Comparison of ENCODE assay signal across 1 cellular context in genomic region chr19:48796468-48797083, GRCh38.
TF ChIP-seq lines count a peak whose summit lies in the region.

No MANE protein-coding gene starts in this region.

TF ChIP-seq in GM12878, 131 proteins besides CTCF, POLR2A, EP300 and RAD21:
- no peak for TF ChIP-seq TCF3 (IDR thresholded peaks at IDR 0.05; ENCODE audit: borderline replicate concordance, insufficient read depth, low read depth, low read length)
- no peak for TF ChIP-seq SMAD1 (IDR thresholded peaks at IDR 0.05; ENCODE audit: low read depth, partially characterized antibody)
- TF ChIP-seq BMI1 (IDR thresholded peaks at IDR 0.05; ENCODE audit: borderline replicate concordance), result no peak
- TF ChIP-seq GATAD2B (conservative IDR thresholded peaks at IDR 0.05; ENCODE audit: low read depth), result no peak
- no peak for TF ChIP-seq NR2F1 (conservative IDR thresholded peaks at IDR 0.05)
